In the genomic region with DNA sequence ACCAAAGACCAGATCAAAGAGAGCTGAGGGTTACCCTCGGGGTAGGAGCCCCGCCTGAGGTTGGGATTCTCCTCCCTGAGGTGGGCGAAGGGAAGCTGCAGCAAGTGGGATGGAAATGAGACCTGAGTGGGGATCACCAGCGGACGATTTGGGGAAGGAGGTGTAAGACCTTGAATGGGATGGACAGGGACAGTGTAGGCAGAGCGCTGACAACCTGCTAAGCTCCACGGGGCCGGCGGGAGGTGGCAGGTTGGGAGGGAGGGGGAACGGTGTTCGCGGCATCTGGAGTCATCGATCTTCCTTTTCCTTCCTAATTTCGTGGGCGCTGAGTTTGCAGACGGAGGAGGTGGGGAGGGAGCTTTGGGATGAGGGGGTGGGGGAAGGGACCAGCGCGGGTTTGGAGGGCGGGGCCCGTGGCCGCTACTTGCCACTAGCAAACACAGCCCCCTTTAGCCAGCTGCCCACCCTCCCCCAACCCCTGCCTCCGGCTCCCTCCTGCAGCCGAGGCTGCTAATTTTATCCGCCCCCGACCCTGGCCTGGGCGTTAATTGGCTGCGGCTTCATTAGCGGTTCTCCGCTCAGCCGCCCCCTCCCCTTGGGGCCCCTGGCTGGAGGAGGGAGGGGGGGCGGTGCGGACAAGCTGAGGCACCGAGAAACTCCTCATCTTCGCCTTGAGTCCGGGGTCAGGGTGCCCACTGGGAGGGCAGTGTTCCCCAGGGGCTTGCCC, we compare ENCODE assay signal across 1 cellular context.
TF ChIP-seq lines count a peak whose summit lies in the region.

No MANE protein-coding gene starts in this region.

TF ChIP-seq in HEK293T, 16 proteins besides CTCF, POLR2A, EP300 and RAD21:
- TF ChIP-seq FOXM1 (IDR thresholded peaks at IDR 0.05; ENCODE audit: borderline replicate concordance) (no peak), CTBP1 (IDR thresholded peaks at IDR 0.05; ENCODE audit: borderline replicate concordance) (no peak), TARDBP (IDR thresholded peaks at IDR 0.05) (no peak), ARNT (IDR thresholded peaks at IDR 0.05) (no peak), FOXK2 (IDR thresholded peaks at IDR 0.05) (no peak), PKNOX1 (IDR thresholded peaks at IDR 0.05) (no peak), ELF4 (IDR thresholded peaks at IDR 0.05) (no peak), SP1 (IDR thresholded peaks at IDR 0.05) (no peak)
TF ChIP-seq in HEK293T: peak in this region for 0.
